In genomic region chr21:45854702-45855247, GRCh38 we compare ENCODE assay signal across 24 cellular contexts.
DNase-seq lines count a peak whose midpoint lies in the region; ATAC-seq and TF ChIP-seq lines count a peak whose summit lies in the region.
"Had no signal": no experiment of that assay in that cellular context is flagged by ENCODE, and none has a peak within 500 bp of the region (broad histone marks: within the 10 kb centered on the region; RNA-seq: fewer than 3 reads in every experiment).

No MANE protein-coding gene starts in this region.

- H3K4me1 ChIP-seq in BLaER1, result peaks cover 18% of the 10 kb centered on the region
- no peaks in the 10 kb centered on the region for H3K4me1 ChIP-seq in IMR-90 (ENCODE audit: control insufficient read depth, insufficient read depth, low read length)
- H3K4me1 ChIP-seq in neural progenitor cell, result peaks cover 5% of the 10 kb centered on the region
- H3K4me1 ChIP-seq: lower lobe of right lung, upper lobe of left lung had no signal

- no peak overlapping the region for H2AK9ac ChIP-seq in IMR-90 (replicated peaks; ENCODE audit: low read depth, low read length, poor library complexity)

- H2BK120ac ChIP-seq in IMR-90 (ENCODE audit: low read depth, low read length), result peak overlapping the region; percentile 17; the same call in 1 of the 2 replicates

- H2AK5ac ChIP-seq in IMR-90 (ENCODE audit: low read depth, low read length), result 0 out of 2 replicates have a peak overlapping the region, but pooled peaks have one; percentile 16

- DNase-seq in IMR-90 (peak; percentile 17), endothelial cell (ENCODE audit: low spot score) (no peak), neural progenitor cell (ENCODE audit: low spot score) (peak; percentile 23), NCI-H2196 treated with DMSO at 0.1 percent for 48 hours (lab: John Stamatoyannopoulos, UW; ENCODE audit: unreplicated experiment) (no peak), NCI-H1092 treated with DMSO at 0.1 percent for 48 hours (lab: John Stamatoyannopoulos, UW) (no peak), NK-92 (lab: John Stamatoyannopoulos, UW; ENCODE audit: unreplicated experiment) (no peak)
- DNase-seq: activated CD4-positive, alpha-beta T cell treated with anti-CD3 and anti-CD28 coated beads, Interleukin-2, amount 50 U/mL, for 4 hours; activated naive CD4-positive, alpha-beta T cell treated with Interleukin-2 at 50 U/mL for 16 hours; activated T-cell treated with anti-CD3 and anti-CD28 coated beads for 4 hours; amniotic stem cell; caudate nucleus; immature natural killer cell; lower lobe of right lung; NCI-H1417 treated with DMSO at 0.1 percent for 48 hours; NCI-H524; SK-N-SH; T-helper 2 cell had no signal

- TF ChIP-seq POLR2A in IMR-90 (IDR thresholded peaks at IDR 0.05; ENCODE audit: low read depth, low read length), result no peak

- dilution Hi-C loops in IMR-90 (cut with HindIII; ENCODE audit: low sequenced_read_pairs, unreplicated experiment), result no loop called here

- H4K20me1 ChIP-seq in BLaER1 (no peaks in the 10 kb centered on the region), IMR-90 (ENCODE audit: insufficient read depth, low read length) (no peaks in the 10 kb centered on the region), neural progenitor cell (ENCODE audit: low read depth) (no peaks in the 10 kb centered on the region)

- H3K27me3 ChIP-seq in BLaER1, result no peaks in the 10 kb centered on the region
- no peaks in the 10 kb centered on the region for H3K27me3 ChIP-seq in IMR-90 (ENCODE audit: control insufficient read depth, insufficient read depth, low read length)
- no peaks in the 10 kb centered on the region for H3K27me3 ChIP-seq in neural progenitor cell
- H3K27me3 ChIP-seq: hepatocyte, upper lobe of left lung had no signal

- H4K5ac ChIP-seq in IMR-90 (ENCODE audit: low read depth, low read length), result no peak overlapping the region

- TF ChIP-seq RAD21 in IMR-90 (IDR thresholded peaks at IDR 0.05; ENCODE audit: low read length), result no peak

- H3K27ac Mint-ChIP-seq in endothelial cell (ENCODE audit: unreplicated experiment) (peak overlapping the region; percentile 16), neural progenitor cell (peak overlapping the region; percentile 60)
- H3K27ac Mint-ChIP-seq: immature natural killer cell had no signal

- no peak overlapping the region; the same call in 1 of the 2 replicates for H3K14ac ChIP-seq in IMR-90 (replicated peaks; ENCODE audit: low read depth, low read length)

- no peaks in the 10 kb centered on the region for H3F3A ChIP-seq in neural progenitor cell (ENCODE audit: low read depth)

- peaks cover 20% of the 10 kb centered on the region for H3K9me3 ChIP-seq in BLaER1
- H3K9me3 ChIP-seq in IMR-90 (ENCODE audit: control insufficient read depth, insufficient read depth, low read length), result peaks cover 5% of the 10 kb centered on the region; the same call in 1 of the 2 replicates
- no peaks in the 10 kb centered on the region for H3K9me3 ChIP-seq in neural progenitor cell (ENCODE audit: low read depth)
- H3K9me3 ChIP-seq: HAP-1, lower lobe of right lung, SK-N-SH, upper lobe of left lung had no signal

- peak overlapping the region in 1 of 2 experiments; percentile 29; a peak in 1 of 4 replicates for H4K8ac ChIP-seq in IMR-90 (ENCODE audit: low read depth in 2 of 2, low read length in 2 of 2)

- CTCF ChIA-PET in IMR-90 (lab: Yijun Ruan, JAX), result no interaction called here

- H3K79me2 ChIP-seq in neural progenitor cell (ENCODE audit: low read depth), result no peaks in the 10 kb centered on the region
- H3K79me2 ChIP-seq: hepatocyte had no signal

- H3K4me2 ChIP-seq in BLaER1 (no peak overlapping the region), IMR-90 (ENCODE audit: low read depth, low read length) (no peak overlapping the region), neural progenitor cell (no peak overlapping the region)
- H3K4me2 ChIP-seq: hepatocyte, SK-N-SH had no signal

- H3K9me1 ChIP-seq in IMR-90 (ENCODE audit: insufficient read depth, low read length), result 0 out of 2 replicates have a peak, but pooled peaks cover under 1% of the 10 kb centered on the region

- peak overlapping the region; percentile 24; the same call in 1 of the 2 replicates for H3K4ac ChIP-seq in IMR-90 (ENCODE audit: low read depth, low read length)

- no peaks in the 10 kb centered on the region for H3K36me3 Mint-ChIP-seq in endothelial cell (ENCODE audit: low read depth, unreplicated experiment)
- H3K36me3 Mint-ChIP-seq in neural progenitor cell, result no peaks in the 10 kb centered on the region
- H3K36me3 Mint-ChIP-seq: immature natural killer cell had no signal

- H3K9me3 Mint-ChIP-seq in endothelial cell (ENCODE audit: unreplicated experiment), result no peaks in the 10 kb centered on the region
- no peaks in the 10 kb centered on the region for H3K9me3 Mint-ChIP-seq in neural progenitor cell
- H3K9me3 Mint-ChIP-seq: immature natural killer cell had no signal

- H3K27ac ChIP-seq in BLaER1, result no peak overlapping the region
- H3K27ac ChIP-seq in IMR-90 (ENCODE audit: insufficient read depth, low read length), result no peak overlapping the region
- H3K27ac ChIP-seq in neural progenitor cell, result no peak overlapping the region
- H3K27ac ChIP-seq: hepatocyte, lower lobe of right lung, upper lobe of left lung, VCaP had no signal

- H3K9ac ChIP-seq in BLaER1, result peak overlapping the region; percentile 41; the same call in 1 of the 2 replicates
- H3K9ac ChIP-seq in IMR-90 (ENCODE audit: low read depth, low read length), result no peak overlapping the region
- H3K9ac ChIP-seq in neural progenitor cell, result no peak overlapping the region
- H3K9ac ChIP-seq: SK-N-SH had no signal

- H3K27me3 Mint-ChIP-seq in endothelial cell (ENCODE audit: unreplicated experiment), result peaks cover 9% of the 10 kb centered on the region
- peaks cover 5% of the 10 kb centered on the region for H3K27me3 Mint-ChIP-seq in neural progenitor cell (ENCODE audit: insufficient read depth, low read depth)

- H2AFZ ChIP-seq in IMR-90 (replicated peaks; ENCODE audit: low read length, poor library complexity), result peak overlapping the region; percentile 60
- no peak overlapping the region for H2AFZ ChIP-seq in neural progenitor cell (replicated peaks)
- H2AFZ ChIP-seq: hepatocyte had no signal

- H3K79me1 ChIP-seq in IMR-90 (ENCODE audit: low read depth in 1 of 2, low read length in 2 of 2), result no peaks in the 10 kb centered on the region

- no peak overlapping the region for H3K4me3 ChIP-seq in BLaER1
- no peak overlapping the region for H3K4me3 ChIP-seq in IMR-90 (ENCODE audit: insufficient read depth, low read depth, low read length)
- H3K4me3 ChIP-seq in neural progenitor cell, result no peak overlapping the region
- H3K4me3 ChIP-seq: dorsolateral prefrontal cortex, HAP-1, hepatocyte, lower lobe of right lung, upper lobe of left lung had no signal

- BruUV-seq in IMR-90 (replicated peaks; lab: Mats Ljungman, UMichigan), result no TSS peak

- ATAC-seq in IMR-90 (ENCODE audit: low read depth) (peak; percentile 61), HG02840 (IDR thresholded peaks at IDR 0.05; ENCODE audit: low FRiP score, unreplicated experiment) (no peak)
- ATAC-seq: lower lobe of right lung had no signal

- POLR2A ChIA-PET in IMR-90 (lab: Charles Lee; ENCODE audit: unreplicated experiment), result no interaction called here

- in situ Hi-C loops in IMR-90 (cut with MboI; ENCODE audit: low sequenced_read_pairs), result no loop called here

- no peak overlapping the region for H3K18ac ChIP-seq in IMR-90 (ENCODE audit: low read depth, low read length)

- H2BK15ac ChIP-seq in IMR-90 (ENCODE audit: low read depth, low read length), result no peak overlapping the region

- TF ChIP-seq CTCF in IMR-90 (conservative IDR thresholded peaks at IDR 0.05; ENCODE audit: low read depth, low read length) (no peak), endothelial cell (IDR thresholded peaks at IDR 0.05; ENCODE audit: unreplicated experiment) (no peak), neural progenitor cell (IDR thresholded peaks at IDR 0.05) (no peak)

- H3K36me3 ChIP-seq in BLaER1 (peaks cover 89% of the 10 kb centered on the region), IMR-90 (ENCODE audit: control insufficient read depth, insufficient read depth, low read length) (0 out of 2 replicates have a peak, but pooled peaks cover 2% of the 10 kb centered on the region), neural progenitor cell (no peaks in the 10 kb centered on the region)
- H3K36me3 ChIP-seq: HAP-1, lower lobe of right lung, upper lobe of left lung had no signal

- H3K4me1 Mint-ChIP-seq in endothelial cell (ENCODE audit: unreplicated experiment), result peaks cover 5% of the 10 kb centered on the region
- peaks cover 24% of the 10 kb centered on the region for H3K4me1 Mint-ChIP-seq in neural progenitor cell
- H3K4me1 Mint-ChIP-seq: immature natural killer cell had no signal

- no peak overlapping the region for H2BK5ac ChIP-seq in IMR-90 (ENCODE audit: low read depth, low read length, poor library complexity, severe bottlenecking)

- 49% methylated on average over 3 of the region's 12 CpGs; no CpG with 5 or more reads in 1 of the 2 experiments for WGBS in IMR-90 (ENCODE audit: extremely low coverage in 2 of 2, insufficient read length in 1 of 2), 2 experiments

- intact Hi-C loops in IMR-90 (cut with micrococcal nuclease), result no loop called here

- no peak overlapping the region for H3K56ac ChIP-seq in IMR-90 (ENCODE audit: extremely low read depth, insufficient read depth, low read length)

- H4K91ac ChIP-seq in IMR-90 (ENCODE audit: insufficient read depth, low read depth, low read length), result no peak overlapping the region

- H3K23ac ChIP-seq in IMR-90 (ENCODE audit: low read depth, low read length), result no peak overlapping the region; the same call in 1 of the 2 replicates

- H3K4me3 Mint-ChIP-seq in endothelial cell (ENCODE audit: unreplicated experiment), result peak overlapping the region; percentile 14
- H3K4me3 Mint-ChIP-seq in neural progenitor cell, result no peak overlapping the region
- H3K4me3 Mint-ChIP-seq: immature natural killer cell had no signal

- 0 out of 2 replicates have a peak overlapping the region, but pooled peaks have one; percentile 53 for H2BK20ac ChIP-seq in IMR-90 (ENCODE audit: low read depth, low read length)

TF ChIP-seq in IMR-90, 13 proteins besides CTCF, POLR2A, EP300 and RAD21:
- no peak for TF ChIP-seq MAZ (IDR thresholded peaks at IDR 0.05; ENCODE audit: borderline replicate concordance, low read depth, low read length)

Comparison
In these comparisons a context has a peak if more than half of its experiments do, and no peak if none do; other contexts are left out.
1. DNase-seq: peak in IMR-90 (single experiment) and neural progenitor cell (single experiment); none in endothelial cell (single experiment), NCI-H2196 treated with DMSO at 0.1 percent for 48 hours (single experiment), NCI-H1092 treated with DMSO at 0.1 percent for 48 hours (single experiment) and NK-92 (single experiment).